1 cellular context compared by ENCODE assay signal in the genomic region with DNA sequence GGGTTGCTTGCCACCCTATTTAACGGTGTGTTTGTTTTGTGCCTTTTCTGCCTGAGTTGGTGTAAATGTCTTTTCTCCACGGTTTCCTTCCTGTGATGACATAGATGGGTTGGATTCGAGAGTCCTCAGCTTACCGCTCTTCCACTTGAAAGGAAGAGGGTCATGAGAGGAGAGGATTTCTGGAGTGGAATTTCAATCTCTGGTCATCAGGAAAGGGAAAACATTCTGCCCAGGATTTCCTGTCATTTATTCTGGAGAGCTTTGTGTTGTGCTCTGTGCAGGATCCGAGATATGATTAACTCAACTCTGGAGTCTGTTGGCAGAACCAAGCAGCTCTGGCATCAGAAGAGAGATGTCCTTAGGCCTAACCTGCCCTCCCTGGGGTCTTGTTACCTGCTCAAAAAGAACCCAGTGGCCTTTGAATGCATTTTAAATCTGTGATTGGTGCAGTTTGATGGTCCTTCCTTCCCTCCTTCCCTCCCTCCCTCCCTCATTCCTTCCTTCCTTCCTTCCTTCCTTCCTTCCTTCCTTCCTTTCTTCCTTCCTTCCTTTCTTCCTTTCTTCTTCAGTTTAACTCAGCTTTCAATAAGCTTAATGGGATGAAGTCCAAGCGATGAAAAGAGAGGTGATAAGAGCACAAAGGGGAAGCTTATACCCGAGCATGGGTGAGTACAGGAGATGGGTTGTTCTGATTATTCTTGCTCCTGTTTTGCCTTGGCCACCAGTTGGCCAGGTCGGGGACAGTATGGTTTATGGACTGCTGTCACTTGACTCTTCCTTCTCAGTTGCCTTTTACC.
TF ChIP-seq lines count a peak whose summit lies in the region.

No MANE protein-coding gene starts in this region.

TF ChIP-seq in IMR-90, 13 proteins besides CTCF, POLR2A, EP300 and RAD21:
- TF ChIP-seq, protein P1, sequence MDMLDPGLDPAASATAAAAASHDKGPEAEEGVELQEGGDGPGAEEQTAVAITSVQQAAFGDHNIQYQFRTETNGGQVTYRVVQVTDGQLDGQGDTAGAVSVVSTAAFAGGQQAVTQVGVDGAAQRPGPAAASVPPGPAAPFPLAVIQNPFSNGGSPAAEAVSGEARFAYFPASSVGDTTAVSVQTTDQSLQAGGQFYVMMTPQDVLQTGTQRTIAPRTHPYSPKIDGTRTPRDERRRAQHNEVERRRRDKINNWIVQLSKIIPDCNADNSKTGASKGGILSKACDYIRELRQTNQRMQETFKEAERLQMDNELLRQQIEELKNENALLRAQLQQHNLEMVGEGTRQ (IDR thresholded peaks at IDR 0.05; ENCODE audit: low read depth, low read length): no peak
- TF ChIP-seq CHD1 (IDR thresholded peaks at IDR 0.05; ENCODE audit: low read depth, low read length): no peak
- TF ChIP-seq SMC3 (IDR thresholded peaks at IDR 0.05; ENCODE audit: low read depth, low read length): no peak
- TF ChIP-seq MAZ (IDR thresholded peaks at IDR 0.05; ENCODE audit: borderline replicate concordance, low read depth, low read length): no peak
- no peak for TF ChIP-seq BHLHE40 (IDR thresholded peaks at IDR 0.05; ENCODE audit: low read depth, low read length)
